Comparison of ENCODE assay signal across 8 cellular contexts in the genomic region with DNA sequence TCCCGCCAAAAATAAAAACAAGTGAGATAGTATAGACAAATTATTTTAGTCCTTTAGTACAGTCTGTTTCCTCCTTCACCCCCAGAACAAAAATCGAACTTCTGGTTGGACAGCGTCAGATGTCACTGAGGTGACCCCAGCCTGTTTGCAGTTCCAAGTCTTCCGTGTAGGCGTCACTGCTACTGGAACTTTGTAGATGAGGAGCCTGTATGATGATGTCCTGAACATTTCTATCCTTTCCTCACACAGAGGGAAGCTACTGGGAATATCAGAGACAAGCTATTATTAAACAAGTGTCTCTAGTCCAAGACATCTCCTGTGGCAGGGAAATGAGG. TPM values are rescaled to one million over a fixed set of nuclear protein-coding genes. Genes with fewer than 3 reads are reported as not detected.
DNase-seq lines count a peak whose midpoint lies in the region; ATAC-seq and TF ChIP-seq lines count a peak whose summit lies in the region.

No MANE protein-coding gene starts in this region.

- in situ Hi-C loops in GM13976 (cut with MboI; ENCODE audit: low sequenced_read_pairs, unreplicated experiment) = no loop called here

- peaks cover 0 to 8% (median 0%) of the 10 kb centered on the region in 3 experiments for H3K36me3 ChIP-seq in naive thymus-derived CD4-positive, alpha-beta T cell (ENCODE audit: control insufficient read depth in 2 of 3, insufficient read depth in 3 of 3, low read length in 3 of 3)

- H3K9me3 ChIP-seq in naive thymus-derived CD4-positive, alpha-beta T cell (ENCODE audit: control insufficient read depth in 2 of 3, low read length in 3 of 3) = no peaks in the 10 kb centered on the region

- CTCF ChIA-PET in naive thymus-derived CD4-positive, alpha-beta T cell (lab: Charles Lee) = interaction anchor here (4.6 kb wide), 1 partner anchor 11 kb away, joined by 45 read pairs; no protein-coding TSS in a partner anchor

- H3K27me3 Mint-ChIP-seq in effector memory CD8-positive, alpha-beta T cell = no peaks in the 10 kb centered on the region
- H3K27me3 Mint-ChIP-seq in naive thymus-derived CD4-positive, alpha-beta T cell = no peaks in the 10 kb centered on the region

- DNase-seq in NCI-H82 (lab: John Stamatoyannopoulos, UW) (peak; percentile 70), NCI-H82 treated with DMSO at 0.1 percent for 48 hours (lab: John Stamatoyannopoulos, UW; ENCODE audit: unreplicated experiment) (no peak), RKO (ENCODE audit: low spot score) (peak; percentile 67), DMS79 treated with DMSO at 0.1 percent for 48 hours (lab: John Stamatoyannopoulos, UW) (no peak), GM13976 (ENCODE audit: low spot score) (no peak), NCI-H2081 treated with DMSO at 0.1 percent for 48 hours (lab: John Stamatoyannopoulos, UW) (no peak)
- no peak for DNase-seq in effector memory CD8-positive, alpha-beta T cell
- no peak for DNase-seq in naive thymus-derived CD4-positive, alpha-beta T cell

- H3K36me3 Mint-ChIP-seq in effector memory CD8-positive, alpha-beta T cell (ENCODE audit: insufficient read depth) = peaks cover 24% of the 10 kb centered on the region
- peaks cover 0 to 4% (median 1%) of the 10 kb centered on the region in 5 donors for H3K36me3 Mint-ChIP-seq in naive thymus-derived CD4-positive, alpha-beta T cell

- H3K4me1 ChIP-seq in naive thymus-derived CD4-positive, alpha-beta T cell (ENCODE audit: control insufficient read depth in 2 of 2, insufficient read depth in 2 of 2, low read length in 2 of 2) = peaks cover 33 to 43% of the 10 kb centered on the region in 2 donors

- intact Hi-C loops in naive thymus-derived CD4-positive, alpha-beta T cell (cut with micrococcal nuclease) = loop anchor here (5.0 kb wide), 2 partner anchors 42 to 1077 kb away; partner anchors contain the start of gene TRIM25 (in 1 of the 2)

- TF ChIP-seq CTCF in GM13976 (IDR thresholded peaks at IDR 0.05; ENCODE audit: borderline replicate concordance, control extremely low read depth, extremely low read depth, insufficient read depth, missing control alignments) = no peak

- no peak for ATAC-seq in effector memory CD8-positive, alpha-beta T cell (replicated peaks)
- ATAC-seq in naive thymus-derived CD4-positive, alpha-beta T cell = no peak

- POLR2A ChIA-PET in naive thymus-derived CD4-positive, alpha-beta T cell (lab: Charles Lee) = interaction anchor here (1.0 to 11.2 kb wide), 6 partner anchors 9 to 139 kb away, joined by 3 to 113 read pairs (median 20); partner anchors contain the start of genes DYNLL2, MRPS23 and SRSF1

- peak overlapping the region; percentile 94 for H3K4me3 ChIP-seq in naive thymus-derived CD4-positive, alpha-beta T cell (ENCODE audit: low read length)

- H3K9me3 Mint-ChIP-seq in effector memory CD8-positive, alpha-beta T cell = no peaks in the 10 kb centered on the region
- peaks cover 0 to 3% (median 0%) of the 10 kb centered on the region in 11 donors for H3K9me3 Mint-ChIP-seq in naive thymus-derived CD4-positive, alpha-beta T cell

- no peaks in the 10 kb centered on the region for H3K27me3 ChIP-seq in naive thymus-derived CD4-positive, alpha-beta T cell (ENCODE audit: control insufficient read depth in 2 of 2, insufficient read depth in 2 of 2, low read length in 2 of 2)

- peak overlapping the region; percentile 93 to 94 for H3K27ac Mint-ChIP-seq in effector memory CD8-positive, alpha-beta T cell
- H3K27ac Mint-ChIP-seq in naive thymus-derived CD4-positive, alpha-beta T cell = peak overlapping the region; percentile 90 to 97 (median 95)

- H3K4me1 Mint-ChIP-seq in effector memory CD8-positive, alpha-beta T cell (ENCODE audit: low read depth in 2 of 2) = peaks cover 29 to 44% of the 10 kb centered on the region in 2 donors
- peaks cover 37 to 81% (median 72%) of the 10 kb centered on the region in 7 donors for H3K4me1 Mint-ChIP-seq in naive thymus-derived CD4-positive, alpha-beta T cell

- peak overlapping the region; percentile 92 to 93 for H3K4me3 Mint-ChIP-seq in effector memory CD8-positive, alpha-beta T cell
- peak overlapping the region; percentile 92 to 96 (median 95) for H3K4me3 Mint-ChIP-seq in naive thymus-derived CD4-positive, alpha-beta T cell

- no peak overlapping the region for H3K27ac ChIP-seq in naive thymus-derived CD4-positive, alpha-beta T cell (ENCODE audit: low read depth, low read length)

RNA-seq across cellular contexts. Expression of gene VEZF1, which starts 0.9 kb away (rescaled TPM):
- 10 to 100 TPM; 43.2 to 81.9 (median 46.3) TPM for total RNA-seq in naive thymus-derived CD4-positive, alpha-beta T cell
- polyA plus RNA-seq in naive thymus-derived CD4-positive, alpha-beta T cell = 10 to 100 TPM; 47.6 to 51.2 TPM

RNA-seq across cellular contexts. Expression of gene SRSF1, which starts 18.1 kb away (rescaled TPM):
- total RNA-seq in naive thymus-derived CD4-positive, alpha-beta T cell = 100 to 1,000 TPM; 115 to 362 (median 249) TPM
- 10 to 100 TPM; 48.7 to 49.3 TPM for polyA plus RNA-seq in naive thymus-derived CD4-positive, alpha-beta T cell

RNA-seq across cellular contexts. Expression of gene CUEDC1, which starts 33.8 kb away (rescaled TPM):
- 1 to 10 TPM in 3 of 5 experiments, under 1 TPM in 2; 0.10 to 7.7 (median 1.0) TPM for total RNA-seq in naive thymus-derived CD4-positive, alpha-beta T cell
- polyA plus RNA-seq in naive thymus-derived CD4-positive, alpha-beta T cell = not detected

Comparison
In these comparisons a context has a peak if more than half of its experiments do, and no peak if none do; other contexts are left out.
1. DNase-seq: peak in NCI-H82 (single experiment) and RKO (single experiment); none in NCI-H82 treated with DMSO at 0.1 percent for 48 hours (single experiment), effector memory CD8-positive, alpha-beta T cell (0 of 3), naive thymus-derived CD4-positive, alpha-beta T cell (0 of 9), DMS79 treated with DMSO at 0.1 percent for 48 hours (single experiment), GM13976 (single experiment) and NCI-H2081 treated with DMSO at 0.1 percent for 48 hours (single experiment).